1 cellular context compared by ENCODE assay signal in the genomic region with DNA sequence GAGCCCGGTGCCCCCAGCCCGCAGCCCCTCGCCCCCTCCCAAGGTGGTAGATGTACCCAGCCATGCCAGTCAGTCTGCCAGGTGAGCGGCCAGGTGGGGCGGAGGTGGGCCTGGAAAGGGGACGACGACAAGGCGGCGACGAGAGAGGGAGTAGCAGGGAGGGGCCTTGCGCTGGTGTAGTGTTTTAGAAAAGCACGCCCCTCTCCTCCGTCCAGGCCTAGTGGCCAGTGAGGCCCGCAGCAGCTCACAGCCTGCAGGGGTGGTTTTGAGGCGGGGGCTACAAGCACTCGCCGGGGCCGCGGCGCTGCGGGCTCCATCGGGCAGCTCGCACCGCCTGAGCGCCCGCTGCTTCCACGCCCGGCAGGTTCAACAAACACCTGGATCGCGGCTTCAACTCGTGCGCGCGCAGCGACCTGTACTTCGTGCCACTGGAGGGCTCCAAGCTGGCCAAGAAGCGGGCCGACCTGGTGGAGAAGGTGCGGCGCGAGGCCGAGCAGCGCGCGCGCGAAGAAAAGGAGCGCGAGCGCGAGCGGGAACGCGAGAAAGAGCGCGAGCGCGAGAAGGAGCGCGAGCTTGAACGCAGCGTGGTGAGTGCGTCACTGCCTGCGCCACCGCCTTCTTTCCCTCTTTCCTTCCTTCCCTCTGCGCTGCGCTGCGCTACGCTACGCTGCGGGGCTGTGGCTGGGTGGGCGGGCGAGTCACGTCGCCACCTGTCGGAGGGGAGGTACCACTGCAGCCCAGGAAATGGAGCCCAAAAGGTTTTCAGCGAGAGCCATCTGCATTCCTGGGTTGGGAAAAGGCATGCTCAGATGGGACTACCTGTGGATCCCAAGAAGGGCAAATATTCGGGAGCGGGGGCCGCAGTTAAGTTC.
TF ChIP-seq lines count a peak whose summit lies in the region.

No MANE protein-coding gene starts in this region.

TF ChIP-seq in K562, 482 proteins besides CTCF, POLR2A, EP300 and RAD21 (continued from another document and continues in another):
- TF ChIP-seq, protein P1, sequence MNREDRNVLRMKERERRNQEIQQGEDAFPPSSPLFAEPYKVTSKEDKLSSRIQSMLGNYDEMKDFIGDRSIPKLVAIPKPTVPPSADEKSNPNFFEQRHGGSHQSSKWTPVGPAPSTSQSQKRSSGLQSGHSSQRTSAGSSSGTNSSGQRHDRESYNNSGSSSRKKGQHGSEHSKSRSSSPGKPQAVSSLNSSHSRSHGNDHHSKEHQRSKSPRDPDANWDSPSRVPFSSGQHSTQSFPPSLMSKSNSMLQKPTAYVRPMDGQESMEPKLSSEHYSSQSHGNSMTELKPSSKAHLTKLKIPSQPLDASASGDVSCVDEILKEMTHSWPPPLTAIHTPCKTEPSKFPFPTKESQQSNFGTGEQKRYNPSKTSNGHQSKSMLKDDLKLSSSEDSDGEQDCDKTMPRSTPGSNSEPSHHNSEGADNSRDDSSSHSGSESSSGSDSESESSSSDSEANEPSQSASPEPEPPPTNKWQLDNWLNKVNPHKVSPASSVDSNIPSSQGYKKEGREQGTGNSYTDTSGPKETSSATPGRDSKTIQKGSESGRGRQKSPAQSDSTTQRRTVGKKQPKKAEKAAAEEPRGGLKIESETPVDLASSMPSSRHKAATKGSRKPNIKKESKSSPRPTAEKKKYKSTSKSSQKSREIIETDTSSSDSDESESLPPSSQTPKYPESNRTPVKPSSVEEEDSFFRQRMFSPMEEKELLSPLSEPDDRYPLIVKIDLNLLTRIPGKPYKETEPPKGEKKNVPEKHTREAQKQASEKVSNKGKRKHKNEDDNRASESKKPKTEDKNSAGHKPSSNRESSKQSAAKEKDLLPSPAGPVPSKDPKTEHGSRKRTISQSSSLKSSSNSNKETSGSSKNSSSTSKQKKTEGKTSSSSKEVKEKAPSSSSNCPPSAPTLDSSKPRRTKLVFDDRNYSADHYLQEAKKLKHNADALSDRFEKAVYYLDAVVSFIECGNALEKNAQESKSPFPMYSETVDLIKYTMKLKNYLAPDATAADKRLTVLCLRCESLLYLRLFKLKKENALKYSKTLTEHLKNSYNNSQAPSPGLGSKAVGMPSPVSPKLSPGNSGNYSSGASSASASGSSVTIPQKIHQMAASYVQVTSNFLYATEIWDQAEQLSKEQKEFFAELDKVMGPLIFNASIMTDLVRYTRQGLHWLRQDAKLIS (CRISPR knock-in tag; IDR thresholded peaks at IDR 0.05) = peak; percentile 73; the same call in 1 of the 2 replicates
- TF ChIP-seq, protein P2, sequence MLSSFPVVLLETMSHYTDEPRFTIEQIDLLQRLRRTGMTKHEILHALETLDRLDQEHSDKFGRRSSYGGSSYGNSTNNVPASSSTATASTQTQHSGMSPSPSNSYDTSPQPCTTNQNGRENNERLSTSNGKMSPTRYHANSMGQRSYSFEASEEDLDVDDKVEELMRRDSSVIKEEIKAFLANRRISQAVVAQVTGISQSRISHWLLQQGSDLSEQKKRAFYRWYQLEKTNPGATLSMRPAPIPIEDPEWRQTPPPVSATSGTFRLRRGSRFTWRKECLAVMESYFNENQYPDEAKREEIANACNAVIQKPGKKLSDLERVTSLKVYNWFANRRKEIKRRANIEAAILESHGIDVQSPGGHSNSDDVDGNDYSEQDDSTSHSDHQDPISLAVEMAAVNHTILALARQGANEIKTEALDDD (IDR thresholded peaks at IDR 0.05) = no peak
- peak; percentile 84 for TF ChIP-seq CTBP1 (IDR thresholded peaks at IDR 0.05; ENCODE audit: borderline replicate concordance)
- no peak for TF ChIP-seq KDM5B (IDR thresholded peaks at IDR 0.05; ENCODE audit: insufficient replicate concordance, low read depth, low read length)
- TF ChIP-seq, protein P3, sequence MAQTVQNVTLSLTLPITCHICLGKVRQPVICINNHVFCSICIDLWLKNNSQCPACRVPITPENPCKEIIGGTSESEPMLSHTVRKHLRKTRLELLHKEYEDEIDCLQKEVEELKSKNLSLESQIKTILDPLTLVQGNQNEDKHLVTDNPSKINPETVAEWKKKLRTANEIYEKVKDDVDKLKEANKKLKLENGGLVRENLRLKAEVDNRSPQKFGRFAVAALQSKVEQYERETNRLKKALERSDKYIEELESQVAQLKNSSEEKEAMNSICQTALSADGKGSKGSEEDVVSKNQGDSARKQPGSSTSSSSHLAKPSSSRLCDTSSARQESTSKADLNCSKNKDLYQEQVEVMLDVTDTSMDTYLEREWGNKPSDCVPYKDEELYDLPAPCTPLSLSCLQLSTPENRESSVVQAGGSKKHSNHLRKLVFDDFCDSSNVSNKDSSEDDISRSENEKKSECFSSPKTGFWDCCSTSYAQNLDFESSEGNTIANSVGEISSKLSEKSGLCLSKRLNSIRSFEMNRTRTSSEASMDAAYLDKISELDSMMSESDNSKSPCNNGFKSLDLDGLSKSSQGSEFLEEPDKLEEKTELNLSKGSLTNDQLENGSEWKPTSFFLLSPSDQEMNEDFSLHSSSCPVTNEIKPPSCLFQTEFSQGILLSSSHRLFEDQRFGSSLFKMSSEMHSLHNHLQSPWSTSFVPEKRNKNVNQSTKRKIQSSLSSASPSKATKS (CRISPR knock-in tag; IDR thresholded peaks at IDR 0.05) = no peak
- TF ChIP-seq ILF3 (IDR thresholded peaks at IDR 0.05; ENCODE audit: borderline replicate concordance) = no peak
- TF ChIP-seq HEY1 (CRISPR knock-in tag; IDR thresholded peaks at IDR 0.05; ENCODE audit: borderline replicate concordance) = no peak
- TF ChIP-seq EZH2 (IDR thresholded peaks at IDR 0.05; ENCODE audit: borderline replicate concordance, low read depth, low read length) = no peak
- TF ChIP-seq, protein P4, sequence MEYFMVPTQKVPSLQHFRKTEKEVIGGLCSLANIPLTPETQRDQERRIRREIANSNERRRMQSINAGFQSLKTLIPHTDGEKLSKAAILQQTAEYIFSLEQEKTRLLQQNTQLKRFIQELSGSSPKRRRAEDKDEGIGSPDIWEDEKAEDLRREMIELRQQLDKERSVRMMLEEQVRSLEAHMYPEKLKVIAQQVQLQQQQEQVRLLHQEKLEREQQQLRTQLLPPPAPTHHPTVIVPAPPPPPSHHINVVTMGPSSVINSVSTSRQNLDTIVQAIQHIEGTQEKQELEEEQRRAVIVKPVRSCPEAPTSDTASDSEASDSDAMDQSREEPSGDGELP (CRISPR knock-in tag; IDR thresholded peaks at IDR 0.05; ENCODE audit: borderline replicate concordance) = peak; percentile 85
- TF ChIP-seq, protein P5, sequence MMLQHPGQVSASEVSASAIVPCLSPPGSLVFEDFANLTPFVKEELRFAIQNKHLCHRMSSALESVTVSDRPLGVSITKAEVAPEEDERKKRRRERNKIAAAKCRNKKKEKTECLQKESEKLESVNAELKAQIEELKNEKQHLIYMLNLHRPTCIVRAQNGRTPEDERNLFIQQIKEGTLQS (IDR thresholded peaks at IDR 0.05) = no peak
- TF ChIP-seq, protein P5 (CRISPR knock-in tag; conservative IDR thresholded peaks at IDR 0.05) = no peak
- no peak for TF ChIP-seq STAT5B (CRISPR knock-in tag; IDR thresholded peaks at IDR 0.05)
- no peak for TF ChIP-seq SMARCE1 (IDR thresholded peaks at IDR 0.05)
- no peak for TF ChIP-seq EWSR1 (IDR thresholded peaks at IDR 0.05; ENCODE audit: borderline replicate concordance, low read depth, partially characterized antibody)
- TF ChIP-seq NFE2L1 (tag; IDR thresholded peaks at IDR 0.05; ENCODE audit: borderline replicate concordance, low read depth) = no peak
- no peak for TF ChIP-seq ZNF12 (CRISPR knock-in tag; IDR thresholded peaks at IDR 0.05)
- no peak for TF ChIP-seq HNRNPL (IDR thresholded peaks at IDR 0.05; ENCODE audit: low read depth, low read length)
- TF ChIP-seq NCOA6 (IDR thresholded peaks at IDR 0.05) = no peak
- TF ChIP-seq GATAD2B (IDR thresholded peaks at IDR 0.05; ENCODE audit: borderline replicate concordance) = no peak
- TF ChIP-seq, protein P6, sequence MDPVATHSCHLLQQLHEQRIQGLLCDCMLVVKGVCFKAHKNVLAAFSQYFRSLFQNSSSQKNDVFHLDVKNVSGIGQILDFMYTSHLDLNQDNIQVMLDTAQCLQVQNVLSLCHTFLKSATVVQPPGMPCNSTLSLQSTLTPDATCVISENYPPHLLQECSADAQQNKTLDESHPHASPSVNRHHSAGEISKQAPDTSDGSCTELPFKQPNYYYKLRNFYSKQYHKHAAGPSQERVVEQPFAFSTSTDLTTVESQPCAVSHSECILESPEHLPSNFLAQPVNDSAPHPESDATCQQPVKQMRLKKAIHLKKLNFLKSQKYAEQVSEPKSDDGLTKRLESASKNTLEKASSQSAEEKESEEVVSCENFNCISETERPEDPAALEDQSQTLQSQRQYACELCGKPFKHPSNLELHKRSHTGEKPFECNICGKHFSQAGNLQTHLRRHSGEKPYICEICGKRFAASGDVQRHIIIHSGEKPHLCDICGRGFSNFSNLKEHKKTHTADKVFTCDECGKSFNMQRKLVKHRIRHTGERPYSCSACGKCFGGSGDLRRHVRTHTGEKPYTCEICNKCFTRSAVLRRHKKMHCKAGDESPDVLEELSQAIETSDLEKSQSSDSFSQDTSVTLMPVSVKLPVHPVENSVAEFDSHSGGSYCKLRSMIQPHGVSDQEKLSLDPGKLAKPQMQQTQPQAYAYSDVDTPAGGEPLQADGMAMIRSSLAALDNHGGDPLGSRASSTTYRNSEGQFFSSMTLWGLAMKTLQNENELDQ (CRISPR knock-in tag; IDR thresholded peaks at IDR 0.05; ENCODE audit: borderline replicate concordance) = no peak
- TF ChIP-seq, protein P7, sequence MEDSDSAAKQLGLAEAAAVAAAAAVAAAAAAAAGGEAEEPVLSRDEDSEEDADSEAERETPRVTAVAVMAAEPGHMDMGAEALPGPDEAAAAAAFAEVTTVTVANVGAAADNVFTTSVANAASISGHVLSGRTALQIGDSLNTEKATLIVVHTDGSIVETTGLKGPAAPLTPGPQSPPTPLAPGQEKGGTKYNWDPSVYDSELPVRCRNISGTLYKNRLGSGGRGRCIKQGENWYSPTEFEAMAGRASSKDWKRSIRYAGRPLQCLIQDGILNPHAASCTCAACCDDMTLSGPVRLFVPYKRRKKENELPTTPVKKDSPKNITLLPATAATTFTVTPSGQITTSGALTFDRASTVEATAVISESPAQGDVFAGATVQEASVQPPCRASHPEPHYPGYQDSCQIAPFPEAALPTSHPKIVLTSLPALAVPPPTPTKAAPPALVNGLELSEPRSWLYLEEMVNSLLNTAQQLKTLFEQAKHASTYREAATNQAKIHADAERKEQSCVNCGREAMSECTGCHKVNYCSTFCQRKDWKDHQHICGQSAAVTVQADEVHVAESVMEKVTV (CRISPR knock-in tag; IDR thresholded peaks at IDR 0.05) = peak; percentile 47; the same call in 1 of the 2 replicates
- peak; percentile 76 for TF ChIP-seq ZFX (CRISPR knock-in tag; IDR thresholded peaks at IDR 0.05)
- TF ChIP-seq, protein P8, sequence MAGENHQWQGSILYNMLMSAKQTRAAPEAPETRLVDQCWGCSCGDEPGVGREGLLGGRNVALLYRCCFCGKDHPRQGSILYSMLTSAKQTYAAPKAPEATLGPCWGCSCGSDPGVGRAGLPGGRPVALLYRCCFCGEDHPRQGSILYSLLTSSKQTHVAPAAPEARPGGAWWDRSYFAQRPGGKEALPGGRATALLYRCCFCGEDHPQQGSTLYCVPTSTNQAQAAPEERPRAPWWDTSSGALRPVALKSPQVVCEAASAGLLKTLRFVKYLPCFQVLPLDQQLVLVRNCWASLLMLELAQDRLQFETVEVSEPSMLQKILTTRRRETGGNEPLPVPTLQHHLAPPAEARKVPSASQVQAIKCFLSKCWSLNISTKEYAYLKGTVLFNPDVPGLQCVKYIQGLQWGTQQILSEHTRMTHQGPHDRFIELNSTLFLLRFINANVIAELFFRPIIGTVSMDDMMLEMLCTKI (IDR thresholded peaks at IDR 0.05; ENCODE audit: partially characterized antibody) = no peak
- no peak for TF ChIP-seq ZNF165 (CRISPR knock-in tag; IDR thresholded peaks at IDR 0.05; ENCODE audit: borderline replicate concordance)
- TF ChIP-seq HNRNPUL1 (IDR thresholded peaks at IDR 0.05; ENCODE audit: low read length) = no peak
- TF ChIP-seq SAP30 (IDR thresholded peaks at IDR 0.05; ENCODE audit: borderline replicate concordance, insufficient read depth, low read depth, low read length, poor library complexity, severe bottlenecking) = no peak
- TF ChIP-seq TGIF2 (CRISPR knock-in tag; IDR thresholded peaks at IDR 0.05) = no peak
- no peak for TF ChIP-seq TCFL5 (CRISPR knock-in tag; conservative IDR thresholded peaks at IDR 0.05)
- TF ChIP-seq, protein P9, sequence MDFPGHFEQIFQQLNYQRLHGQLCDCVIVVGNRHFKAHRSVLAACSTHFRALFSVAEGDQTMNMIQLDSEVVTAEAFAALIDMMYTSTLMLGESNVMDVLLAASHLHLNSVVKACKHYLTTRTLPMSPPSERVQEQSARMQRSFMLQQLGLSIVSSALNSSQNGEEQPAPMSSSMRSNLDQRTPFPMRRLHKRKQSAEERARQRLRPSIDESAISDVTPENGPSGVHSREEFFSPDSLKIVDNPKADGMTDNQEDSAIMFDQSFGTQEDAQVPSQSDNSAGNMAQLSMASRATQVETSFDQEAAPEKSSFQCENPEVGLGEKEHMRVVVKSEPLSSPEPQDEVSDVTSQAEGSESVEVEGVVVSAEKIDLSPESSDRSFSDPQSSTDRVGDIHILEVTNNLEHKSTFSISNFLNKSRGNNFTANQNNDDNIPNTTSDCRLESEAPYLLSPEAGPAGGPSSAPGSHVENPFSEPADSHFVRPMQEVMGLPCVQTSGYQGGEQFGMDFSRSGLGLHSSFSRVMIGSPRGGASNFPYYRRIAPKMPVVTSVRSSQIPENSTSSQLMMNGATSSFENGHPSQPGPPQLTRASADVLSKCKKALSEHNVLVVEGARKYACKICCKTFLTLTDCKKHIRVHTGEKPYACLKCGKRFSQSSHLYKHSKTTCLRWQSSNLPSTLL (IDR thresholded peaks at IDR 0.05) = no peak
- no peak for TF ChIP-seq MCM2 (IDR thresholded peaks at IDR 0.05; ENCODE audit: low read depth)
- TF ChIP-seq, protein P10, sequence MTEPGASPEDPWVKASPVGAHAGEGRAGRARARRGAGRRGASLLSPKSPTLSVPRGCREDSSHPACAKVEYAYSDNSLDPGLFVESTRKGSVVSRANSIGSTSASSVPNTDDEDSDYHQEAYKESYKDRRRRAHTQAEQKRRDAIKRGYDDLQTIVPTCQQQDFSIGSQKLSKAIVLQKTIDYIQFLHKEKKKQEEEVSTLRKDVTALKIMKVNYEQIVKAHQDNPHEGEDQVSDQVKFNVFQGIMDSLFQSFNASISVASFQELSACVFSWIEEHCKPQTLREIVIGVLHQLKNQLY (CRISPR knock-in tag; conservative IDR thresholded peaks at IDR 0.05) = no peak
- TF ChIP-seq, protein P11, sequence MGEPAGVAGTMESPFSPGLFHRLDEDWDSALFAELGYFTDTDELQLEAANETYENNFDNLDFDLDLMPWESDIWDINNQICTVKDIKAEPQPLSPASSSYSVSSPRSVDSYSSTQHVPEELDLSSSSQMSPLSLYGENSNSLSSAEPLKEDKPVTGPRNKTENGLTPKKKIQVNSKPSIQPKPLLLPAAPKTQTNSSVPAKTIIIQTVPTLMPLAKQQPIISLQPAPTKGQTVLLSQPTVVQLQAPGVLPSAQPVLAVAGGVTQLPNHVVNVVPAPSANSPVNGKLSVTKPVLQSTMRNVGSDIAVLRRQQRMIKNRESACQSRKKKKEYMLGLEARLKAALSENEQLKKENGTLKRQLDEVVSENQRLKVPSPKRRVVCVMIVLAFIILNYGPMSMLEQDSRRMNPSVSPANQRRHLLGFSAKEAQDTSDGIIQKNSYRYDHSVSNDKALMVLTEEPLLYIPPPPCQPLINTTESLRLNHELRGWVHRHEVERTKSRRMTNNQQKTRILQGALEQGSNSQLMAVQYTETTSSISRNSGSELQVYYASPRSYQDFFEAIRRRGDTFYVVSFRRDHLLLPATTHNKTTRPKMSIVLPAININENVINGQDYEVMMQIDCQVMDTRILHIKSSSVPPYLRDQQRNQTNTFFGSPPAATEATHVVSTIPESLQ (CRISPR knock-in tag; IDR thresholded peaks at IDR 0.05) = 0 out of 2 replicates have a peak, but pooled peaks have one; percentile 43
- no peak for TF ChIP-seq KLF16 (IDR thresholded peaks at IDR 0.05)
- TF ChIP-seq POLR2G (IDR thresholded peaks at IDR 0.05; ENCODE audit: low read depth, low read length) = peak; percentile 87
